ENCODE assay signal across 2 cellular contexts in the genomic region with DNA sequence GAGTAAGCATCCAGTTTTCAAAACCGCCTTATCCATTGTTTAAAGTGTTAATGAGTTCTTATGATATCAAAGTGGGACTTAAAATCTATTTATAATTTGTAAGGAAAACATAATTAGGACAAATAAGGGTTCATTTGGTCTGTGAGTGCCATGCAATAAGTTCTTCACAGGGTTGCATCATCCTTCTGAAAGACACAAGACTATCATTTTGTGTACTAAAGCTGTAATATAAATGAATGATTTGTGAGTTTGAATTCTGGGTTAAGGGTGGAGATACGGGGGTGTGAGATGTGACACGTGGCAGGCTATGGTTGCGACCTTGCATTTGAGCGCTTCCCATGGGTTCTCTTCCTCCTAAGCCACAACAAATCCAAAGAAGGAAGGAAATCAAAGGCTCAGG.
TF ChIP-seq lines count a peak whose summit lies in the region.

No MANE protein-coding gene starts in this region.

TF ChIP-seq in GM23338, 12 proteins besides CTCF, POLR2A, EP300 and RAD21:
- TF ChIP-seq, protein P1, sequence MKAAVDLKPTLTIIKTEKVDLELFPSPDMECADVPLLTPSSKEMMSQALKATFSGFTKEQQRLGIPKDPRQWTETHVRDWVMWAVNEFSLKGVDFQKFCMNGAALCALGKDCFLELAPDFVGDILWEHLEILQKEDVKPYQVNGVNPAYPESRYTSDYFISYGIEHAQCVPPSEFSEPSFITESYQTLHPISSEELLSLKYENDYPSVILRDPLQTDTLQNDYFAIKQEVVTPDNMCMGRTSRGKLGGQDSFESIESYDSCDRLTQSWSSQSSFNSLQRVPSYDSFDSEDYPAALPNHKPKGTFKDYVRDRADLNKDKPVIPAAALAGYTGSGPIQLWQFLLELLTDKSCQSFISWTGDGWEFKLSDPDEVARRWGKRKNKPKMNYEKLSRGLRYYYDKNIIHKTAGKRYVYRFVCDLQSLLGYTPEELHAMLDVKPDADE (IDR thresholded peaks at IDR 0.05), result no peak
- no peak for TF ChIP-seq EZH2 (IDR thresholded peaks at IDR 0.05; ENCODE audit: low read depth, unreplicated experiment)
TF ChIP-seq in GM23338: peak in this region for 0.

TF ChIP-seq in K562, 482 proteins besides CTCF, POLR2A, EP300 and RAD21 (continues in another document):
- TF ChIP-seq ZFP1 (CRISPR knock-in tag; IDR thresholded peaks at IDR 0.05) (no peak), ZNF143 (CRISPR knock-in tag; IDR thresholded peaks at IDR 0.05) (no peak), NFXL1 (CRISPR knock-in tag; IDR thresholded peaks at IDR 0.05) (no peak), MEF2D (tag; conservative IDR thresholded peaks at IDR 0.05; ENCODE audit: low read depth) (no peak), GTF2E2 (tag; IDR thresholded peaks at IDR 0.05) (no peak), ZZZ3 (IDR thresholded peaks at IDR 0.05) (no peak), SMAD2 (IDR thresholded peaks at IDR 0.05; ENCODE audit: low read depth, low read length) (no peak), CCNT2 (IDR thresholded peaks at IDR 0.05; ENCODE audit: borderline replicate concordance, extremely low read depth, insufficient read length, low read depth, low read length) (no peak), CEBPB (tag; IDR thresholded peaks at IDR 0.05) (peak; percentile 57; the same call in 1 of the 2 replicates), ZNF699 (CRISPR knock-in tag; IDR thresholded peaks at IDR 0.05; ENCODE audit: insufficient replicate concordance) (no peak), MTA3 (IDR thresholded peaks at IDR 0.05; ENCODE audit: borderline replicate concordance) (no peak), CEBPG (CRISPR knock-in tag; IDR thresholded peaks at IDR 0.05) (peak; percentile 64; the same call in 1 of the 2 replicates), CEBPG (tag; conservative IDR thresholded peaks at IDR 0.05 in 1 of 2, IDR thresholded peaks at IDR 0.05 in 1 of 2) (peak; percentile 91 to 94), KLF10 (CRISPR knock-in tag; IDR thresholded peaks at IDR 0.05) (no peak), RUNX1 (IDR thresholded peaks at IDR 0.05; ENCODE audit: low read depth) (no peak), PCBP1 (IDR thresholded peaks at IDR 0.05; ENCODE audit: low read depth, low read length, poor library complexity, severe bottlenecking) (no peak), NCOR1 (IDR thresholded peaks at IDR 0.05) (no peak), EGR1 (conservative IDR thresholded peaks at IDR 0.05) (0 out of 2 replicates have a peak, but pooled peaks have one; percentile 14), MYC (IDR thresholded peaks at IDR 0.05; ENCODE audit: low read depth, low read length) (no peak), MYC (CRISPR knock-in tag; IDR thresholded peaks at IDR 0.05; ENCODE audit: borderline replicate concordance, low read depth) (no peak), DPF2 (IDR thresholded peaks at IDR 0.05) (no peak), ZNF778 (CRISPR knock-in tag; IDR thresholded peaks at IDR 0.05) (no peak), FOXA3 (CRISPR knock-in tag; conservative IDR thresholded peaks at IDR 0.05 in 1 of 2, IDR thresholded peaks at IDR 0.05 in 1 of 2) (no peak), ZNF76 (CRISPR knock-in tag; IDR thresholded peaks at IDR 0.05; ENCODE audit: borderline replicate concordance) (no peak), NFRKB (IDR thresholded peaks at IDR 0.05; ENCODE audit: low read depth) (no peak), ZNF175 (CRISPR knock-in tag; IDR thresholded peaks at IDR 0.05; ENCODE audit: low read depth) (0 out of 2 replicates have a peak, but pooled peaks have one; percentile 17), MBD2 (IDR thresholded peaks at IDR 0.05; ENCODE audit: borderline replicate concordance, low read depth) (no peak), KHSRP (IDR thresholded peaks at IDR 0.05) (no peak), PYGO2 (tag; IDR thresholded peaks at IDR 0.05) (no peak), FOXJ3 (CRISPR knock-in tag; IDR thresholded peaks at IDR 0.05) (no peak), XRCC5 (IDR thresholded peaks at IDR 0.05; ENCODE audit: low read depth, low read length) (no peak), ZSCAN32 (CRISPR knock-in tag; IDR thresholded peaks at IDR 0.05) (peak; percentile 70; the same call in 1 of the 2 replicates), XRCC4 (IDR thresholded peaks at IDR 0.05; ENCODE audit: extremely low read depth, insufficient read depth, insufficient read length) (no peak), THRAP3 (IDR thresholded peaks at IDR 0.05; ENCODE audit: borderline replicate concordance) (no peak), ZNF253 (CRISPR knock-in tag; conservative IDR thresholded peaks at IDR 0.05) (no peak), LEF1 (IDR thresholded peaks at IDR 0.05) (no peak), EP400 (IDR thresholded peaks at IDR 0.05) (peak; percentile 14; the same call in 1 of the 2 replicates), TFAM (CRISPR knock-in tag; conservative IDR thresholded peaks at IDR 0.05) (no peak), ZFP30 (CRISPR knock-in tag; IDR thresholded peaks at IDR 0.05; ENCODE audit: borderline replicate concordance) (no peak), CTBP1 (IDR thresholded peaks at IDR 0.05; ENCODE audit: borderline replicate concordance) (no peak), TRIM24 (IDR thresholded peaks at IDR 0.05) (peak in 1 of 2 experiments; percentile 14; a peak in 1 of 4 replicates)
- TF ChIP-seq, protein P2, sequence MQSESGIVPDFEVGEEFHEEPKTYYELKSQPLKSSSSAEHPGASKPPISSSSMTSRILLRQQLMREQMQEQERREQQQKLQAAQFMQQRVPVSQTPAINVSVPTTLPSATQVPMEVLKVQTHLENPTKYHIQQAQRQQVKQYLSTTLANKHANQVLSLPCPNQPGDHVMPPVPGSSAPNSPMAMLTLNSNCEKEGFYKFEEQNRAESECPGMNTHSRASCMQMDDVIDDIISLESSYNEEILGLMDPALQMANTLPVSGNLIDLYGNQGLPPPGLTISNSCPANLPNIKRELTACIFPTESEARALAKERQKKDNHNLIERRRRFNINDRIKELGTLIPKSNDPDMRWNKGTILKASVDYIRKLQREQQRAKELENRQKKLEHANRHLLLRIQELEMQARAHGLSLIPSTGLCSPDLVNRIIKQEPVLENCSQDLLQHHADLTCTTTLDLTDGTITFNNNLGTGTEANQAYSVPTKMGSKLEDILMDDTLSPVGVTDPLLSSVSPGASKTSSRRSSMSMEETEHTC (IDR thresholded peaks at IDR 0.05), result no peak
- TF ChIP-seq, protein P3, sequence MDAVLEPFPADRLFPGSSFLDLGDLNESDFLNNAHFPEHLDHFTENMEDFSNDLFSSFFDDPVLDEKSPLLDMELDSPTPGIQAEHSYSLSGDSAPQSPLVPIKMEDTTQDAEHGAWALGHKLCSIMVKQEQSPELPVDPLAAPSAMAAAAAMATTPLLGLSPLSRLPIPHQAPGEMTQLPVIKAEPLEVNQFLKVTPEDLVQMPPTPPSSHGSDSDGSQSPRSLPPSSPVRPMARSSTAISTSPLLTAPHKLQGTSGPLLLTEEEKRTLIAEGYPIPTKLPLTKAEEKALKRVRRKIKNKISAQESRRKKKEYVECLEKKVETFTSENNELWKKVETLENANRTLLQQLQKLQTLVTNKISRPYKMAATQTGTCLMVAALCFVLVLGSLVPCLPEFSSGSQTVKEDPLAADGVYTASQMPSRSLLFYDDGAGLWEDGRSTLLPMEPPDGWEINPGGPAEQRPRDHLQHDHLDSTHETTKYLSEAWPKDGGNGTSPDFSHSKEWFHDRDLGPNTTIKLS (IDR thresholded peaks at IDR 0.05; ENCODE audit: borderline replicate concordance, low read depth), result 0 out of 2 replicates have a peak, but pooled peaks have one; percentile 29
- TF ChIP-seq, protein P4, sequence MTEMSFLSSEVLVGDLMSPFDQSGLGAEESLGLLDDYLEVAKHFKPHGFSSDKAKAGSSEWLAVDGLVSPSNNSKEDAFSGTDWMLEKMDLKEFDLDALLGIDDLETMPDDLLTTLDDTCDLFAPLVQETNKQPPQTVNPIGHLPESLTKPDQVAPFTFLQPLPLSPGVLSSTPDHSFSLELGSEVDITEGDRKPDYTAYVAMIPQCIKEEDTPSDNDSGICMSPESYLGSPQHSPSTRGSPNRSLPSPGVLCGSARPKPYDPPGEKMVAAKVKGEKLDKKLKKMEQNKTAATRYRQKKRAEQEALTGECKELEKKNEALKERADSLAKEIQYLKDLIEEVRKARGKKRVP (CRISPR knock-in tag; IDR thresholded peaks at IDR 0.05), result peak; percentile 81
- TF ChIP-seq, protein P5, sequence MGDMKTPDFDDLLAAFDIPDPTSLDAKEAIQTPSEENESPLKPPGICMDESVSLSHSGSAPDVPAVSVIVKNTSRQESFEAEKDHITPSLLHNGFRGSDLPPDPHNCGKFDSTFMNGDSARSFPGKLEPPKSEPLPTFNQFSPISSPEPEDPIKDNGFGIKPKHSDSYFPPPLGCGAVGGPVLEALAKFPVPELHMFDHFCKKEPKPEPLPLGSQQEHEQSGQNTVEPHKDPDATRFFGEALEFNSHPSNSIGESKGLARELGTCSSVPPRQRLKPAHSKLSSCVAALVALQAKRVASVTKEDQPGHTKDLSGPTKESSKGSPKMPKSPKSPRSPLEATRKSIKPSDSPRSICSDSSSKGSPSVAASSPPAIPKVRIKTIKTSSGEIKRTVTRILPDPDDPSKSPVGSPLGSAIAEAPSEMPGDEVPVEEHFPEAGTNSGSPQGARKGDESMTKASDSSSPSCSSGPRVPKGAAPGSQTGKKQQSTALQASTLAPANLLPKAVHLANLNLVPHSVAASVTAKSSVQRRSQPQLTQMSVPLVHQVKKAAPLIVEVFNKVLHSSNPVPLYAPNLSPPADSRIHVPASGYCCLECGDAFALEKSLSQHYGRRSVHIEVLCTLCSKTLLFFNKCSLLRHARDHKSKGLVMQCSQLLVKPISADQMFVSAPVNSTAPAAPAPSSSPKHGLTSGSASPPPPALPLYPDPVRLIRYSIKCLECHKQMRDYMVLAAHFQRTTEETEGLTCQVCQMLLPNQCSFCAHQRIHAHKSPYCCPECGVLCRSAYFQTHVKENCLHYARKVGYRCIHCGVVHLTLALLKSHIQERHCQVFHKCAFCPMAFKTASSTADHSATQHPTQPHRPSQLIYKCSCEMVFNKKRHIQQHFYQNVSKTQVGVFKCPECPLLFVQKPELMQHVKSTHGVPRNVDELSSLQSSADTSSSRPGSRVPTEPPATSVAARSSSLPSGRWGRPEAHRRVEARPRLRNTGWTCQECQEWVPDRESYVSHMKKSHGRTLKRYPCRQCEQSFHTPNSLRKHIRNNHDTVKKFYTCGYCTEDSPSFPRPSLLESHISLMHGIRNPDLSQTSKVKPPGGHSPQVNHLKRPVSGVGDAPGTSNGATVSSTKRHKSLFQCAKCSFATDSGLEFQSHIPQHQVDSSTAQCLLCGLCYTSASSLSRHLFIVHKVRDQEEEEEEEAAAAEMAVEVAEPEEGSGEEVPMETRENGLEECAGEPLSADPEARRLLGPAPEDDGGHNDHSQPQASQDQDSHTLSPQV (IDR thresholded peaks at IDR 0.05), result no peak
- TF ChIP-seq, protein P6, sequence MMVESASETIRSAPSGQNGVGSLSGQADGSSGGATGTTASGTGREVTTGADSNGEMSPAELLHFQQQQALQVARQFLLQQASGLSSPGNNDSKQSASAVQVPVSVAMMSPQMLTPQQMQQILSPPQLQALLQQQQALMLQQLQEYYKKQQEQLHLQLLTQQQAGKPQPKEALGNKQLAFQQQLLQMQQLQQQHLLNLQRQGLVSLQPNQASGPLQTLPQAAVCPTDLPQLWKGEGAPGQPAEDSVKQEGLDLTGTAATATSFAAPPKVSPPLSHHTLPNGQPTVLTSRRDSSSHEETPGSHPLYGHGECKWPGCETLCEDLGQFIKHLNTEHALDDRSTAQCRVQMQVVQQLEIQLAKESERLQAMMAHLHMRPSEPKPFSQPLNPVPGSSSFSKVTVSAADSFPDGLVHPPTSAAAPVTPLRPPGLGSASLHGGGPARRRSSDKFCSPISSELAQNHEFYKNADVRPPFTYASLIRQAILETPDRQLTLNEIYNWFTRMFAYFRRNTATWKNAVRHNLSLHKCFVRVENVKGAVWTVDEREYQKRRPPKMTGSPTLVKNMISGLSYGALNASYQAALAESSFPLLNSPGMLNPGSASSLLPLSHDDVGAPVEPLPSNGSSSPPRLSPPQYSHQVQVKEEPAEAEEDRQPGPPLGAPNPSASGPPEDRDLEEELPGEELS (CRISPR knock-in tag; IDR thresholded peaks at IDR 0.05; ENCODE audit: borderline replicate concordance), result no peak
- TF ChIP-seq, protein P7, sequence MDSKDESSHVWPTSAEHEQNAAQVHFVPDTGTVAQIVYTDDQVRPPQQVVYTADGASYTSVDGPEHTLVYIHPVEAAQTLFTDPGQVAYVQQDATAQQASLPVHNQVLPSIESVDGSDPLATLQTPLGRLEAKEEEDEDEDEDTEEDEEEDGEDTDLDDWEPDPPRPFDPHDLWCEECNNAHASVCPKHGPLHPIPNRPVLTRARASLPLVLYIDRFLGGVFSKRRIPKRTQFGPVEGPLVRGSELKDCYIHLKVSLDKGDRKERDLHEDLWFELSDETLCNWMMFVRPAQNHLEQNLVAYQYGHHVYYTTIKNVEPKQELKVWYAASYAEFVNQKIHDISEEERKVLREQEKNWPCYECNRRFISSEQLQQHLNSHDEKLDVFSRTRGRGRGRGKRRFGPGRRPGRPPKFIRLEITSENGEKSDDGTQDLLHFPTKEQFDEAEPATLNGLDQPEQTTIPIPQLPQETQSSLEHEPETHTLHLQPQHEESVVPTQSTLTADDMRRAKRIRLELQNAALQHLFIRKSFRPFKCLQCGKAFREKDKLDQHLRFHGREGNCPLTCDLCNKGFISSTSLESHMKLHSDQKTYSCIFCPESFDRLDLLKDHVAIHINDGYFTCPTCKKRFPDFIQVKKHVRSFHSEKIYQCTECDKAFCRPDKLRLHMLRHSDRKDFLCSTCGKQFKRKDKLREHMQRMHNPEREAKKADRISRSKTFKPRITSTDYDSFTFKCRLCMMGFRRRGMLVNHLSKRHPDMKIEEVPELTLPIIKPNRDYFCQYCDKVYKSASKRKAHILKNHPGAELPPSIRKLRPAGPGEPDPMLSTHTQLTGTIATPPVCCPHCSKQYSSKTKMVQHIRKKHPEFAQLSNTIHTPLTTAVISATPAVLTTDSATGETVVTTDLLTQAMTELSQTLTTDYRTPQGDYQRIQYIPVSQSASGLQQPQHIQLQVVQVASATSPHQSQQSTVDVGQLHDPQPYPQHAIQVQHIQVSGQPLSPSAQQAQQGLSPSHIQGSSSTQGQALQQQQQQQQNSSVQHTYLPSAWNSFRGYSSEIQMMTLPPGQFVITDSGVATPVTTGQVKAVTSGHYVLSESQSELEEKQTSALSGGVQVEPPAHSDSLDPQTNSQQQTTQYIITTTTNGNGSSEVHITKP (IDR thresholded peaks at IDR 0.05; ENCODE audit: partially characterized antibody), result no peak
- TF ChIP-seq, protein P8, sequence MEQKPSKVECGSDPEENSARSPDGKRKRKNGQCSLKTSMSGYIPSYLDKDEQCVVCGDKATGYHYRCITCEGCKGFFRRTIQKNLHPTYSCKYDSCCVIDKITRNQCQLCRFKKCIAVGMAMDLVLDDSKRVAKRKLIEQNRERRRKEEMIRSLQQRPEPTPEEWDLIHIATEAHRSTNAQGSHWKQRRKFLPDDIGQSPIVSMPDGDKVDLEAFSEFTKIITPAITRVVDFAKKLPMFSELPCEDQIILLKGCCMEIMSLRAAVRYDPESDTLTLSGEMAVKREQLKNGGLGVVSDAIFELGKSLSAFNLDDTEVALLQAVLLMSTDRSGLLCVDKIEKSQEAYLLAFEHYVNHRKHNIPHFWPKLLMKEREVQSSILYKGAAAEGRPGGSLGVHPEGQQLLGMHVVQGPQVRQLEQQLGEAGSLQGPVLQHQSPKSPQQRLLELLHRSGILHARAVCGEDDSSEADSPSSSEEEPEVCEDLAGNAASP (IDR thresholded peaks at IDR 0.05), result no peak
- TF ChIP-seq, protein P9, sequence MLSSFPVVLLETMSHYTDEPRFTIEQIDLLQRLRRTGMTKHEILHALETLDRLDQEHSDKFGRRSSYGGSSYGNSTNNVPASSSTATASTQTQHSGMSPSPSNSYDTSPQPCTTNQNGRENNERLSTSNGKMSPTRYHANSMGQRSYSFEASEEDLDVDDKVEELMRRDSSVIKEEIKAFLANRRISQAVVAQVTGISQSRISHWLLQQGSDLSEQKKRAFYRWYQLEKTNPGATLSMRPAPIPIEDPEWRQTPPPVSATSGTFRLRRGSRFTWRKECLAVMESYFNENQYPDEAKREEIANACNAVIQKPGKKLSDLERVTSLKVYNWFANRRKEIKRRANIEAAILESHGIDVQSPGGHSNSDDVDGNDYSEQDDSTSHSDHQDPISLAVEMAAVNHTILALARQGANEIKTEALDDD (IDR thresholded peaks at IDR 0.05), result no peak
